ENCODE assay signal across 8 cellular contexts in genomic region chr20:1122388-1123315, GRCh38. TPM values are rescaled to one million over a fixed set of nuclear protein-coding genes. Genes with fewer than 3 reads are reported as not detected.
DNase-seq lines count a peak whose midpoint lies in the region; ATAC-seq and TF ChIP-seq lines count a peak whose summit lies in the region.

No MANE protein-coding gene starts in this region.

- no TSS peak for BruUV-seq in mammary epithelial cell (replicated peaks; lab: Mats Ljungman, UMichigan)

- no peak for ATAC-seq in GM19395 (IDR thresholded peaks at IDR 0.05; ENCODE audit: unreplicated experiment)

- peaks cover 83% of the 10 kb centered on the region for H3K79me2 ChIP-seq in mammary epithelial cell (ENCODE audit: insufficient read depth, low read length)

- H4K91ac ChIP-seq in mesenchymal stem cell (ENCODE audit: low read length): no peak overlapping the region

- no peak overlapping the region for H2BK15ac ChIP-seq in mesenchymal stem cell (ENCODE audit: low read depth, poor library complexity, severe bottlenecking)

- 58% methylated on average over 9 of the region's 12 CpGs for WGBS in mammary epithelial cell (ENCODE audit: low coverage, missing lambda C conversion rate)
- WGBS in mesenchymal stem cell: 87% methylated on average over 8 of the region's 12 CpGs

- H3K18ac ChIP-seq in mesenchymal stem cell (ENCODE audit: low read depth in 1 of 2, low read length in 2 of 2): no peak overlapping the region

- no peak overlapping the region for H3K23ac ChIP-seq in mesenchymal stem cell (ENCODE audit: low read length in 2 of 2)

- TF ChIP-seq CTCF in mammary epithelial cell (conservative IDR thresholded peaks at IDR 0.05 in 1 of 2, IDR thresholded peaks at IDR 0.05 in 1 of 2; ENCODE audit: extremely low read depth in 1 of 2, insufficient read depth in 1 of 2, low read depth in 1 of 2, low read length in 2 of 2): no peak

- in situ Hi-C loops in mammary epithelial cell (cut with MboI; ENCODE audit: low sequenced_read_pairs in 2 of 2): no loop called here
- in situ Hi-C loops in HAP-1 (cut with MboI; ENCODE audit: low sequenced_read_pairs): loop anchor here (25.0 kb wide), 1 partner anchor 340 kb away; the partner anchor contains the start of gene NSFL1C

- H2BK120ac ChIP-seq in mesenchymal stem cell (ENCODE audit: low read depth, low read length): no peak overlapping the region

- DNase-seq in EL (peak; percentile 62), NCI-H1105 treated with DMSO at 0.1 percent for 48 hours (lab: John Stamatoyannopoulos, UW) (peak; percentile 27), mammary epithelial cell (no peak), mesenchymal stem cell (peak; percentile 73), cerebellum (ENCODE audit: low spot score) (no peak), NCI-H146 treated with DMSO at 0.1 percent for 48 hours (lab: John Stamatoyannopoulos, UW; ENCODE audit: unreplicated experiment) (no peak), HAP-1 (ENCODE audit: low spot score in 2 of 2) (no peak)

- H3K9ac ChIP-seq in mammary epithelial cell (ENCODE audit: insufficient read depth, low read length) (no peak overlapping the region), mesenchymal stem cell (ENCODE audit: low read length) (peak overlapping the region; percentile 63)

- H3K36me3 ChIP-seq in mammary epithelial cell (ENCODE audit: insufficient read depth, low read length) (peaks cover 14% of the 10 kb centered on the region), mesenchymal stem cell (ENCODE audit: control insufficient read depth in 1 of 2, insufficient read depth in 2 of 2, low read depth in 1 of 2, low read length in 2 of 2) (peaks cover 14 to 42% of the 10 kb centered on the region in 2 experiments), HAP-1 (replicated peaks) (peaks cover 51% of the 10 kb centered on the region)

- dilution Hi-C loops in mammary epithelial cell (cut with HindIII; ENCODE audit: low sequenced_read_pairs): no loop called here

- H2BK5ac ChIP-seq in mesenchymal stem cell (ENCODE audit: low read depth, low read length, poor library complexity, severe bottlenecking): no peak overlapping the region

- intact Hi-C loops in mammary epithelial cell (cut with micrococcal nuclease): no loop called here

- no peaks in the 10 kb centered on the region for H3K9me3 ChIP-seq in mammary epithelial cell (replicated peaks; ENCODE audit: insufficient read depth, low read length)
- H3K9me3 ChIP-seq in mesenchymal stem cell (ENCODE audit: control insufficient read depth, low read length): no peaks in the 10 kb centered on the region
- no peaks in the 10 kb centered on the region for H3K9me3 ChIP-seq in HAP-1

- no peak overlapping the region for H3K14ac ChIP-seq in mesenchymal stem cell (ENCODE audit: low read length in 2 of 2)

- peaks cover 4% of the 10 kb centered on the region for H4K20me1 ChIP-seq in mammary epithelial cell (ENCODE audit: insufficient read depth, low read length)

- H3K4me2 ChIP-seq in mammary epithelial cell (ENCODE audit: insufficient read depth, low read depth, low read length): peak overlapping the region; percentile 20
- H3K4me2 ChIP-seq in mesenchymal stem cell (ENCODE audit: low read length, poor library complexity, severe bottlenecking): no peak overlapping the region

- H2AK5ac ChIP-seq in mesenchymal stem cell (ENCODE audit: low read length, severe bottlenecking): no peak overlapping the region

- H3K4ac ChIP-seq in mesenchymal stem cell (ENCODE audit: low read depth in 1 of 2, low read length in 2 of 2): no peak overlapping the region

- no peaks in the 10 kb centered on the region for H3K27me3 ChIP-seq in mammary epithelial cell (ENCODE audit: insufficient read depth, low read length)
- no peaks in the 10 kb centered on the region for H3K27me3 ChIP-seq in mesenchymal stem cell (ENCODE audit: control insufficient read depth in 1 of 2, insufficient read depth in 1 of 2, low read length in 2 of 2)
- H3K27me3 ChIP-seq in HAP-1 (ENCODE audit: low read depth): no peaks in the 10 kb centered on the region

- H3K4me3 ChIP-seq in mammary epithelial cell (replicated peaks in 1 of 3; ENCODE audit: insufficient read depth in 1 of 3, low read depth in 2 of 3, low read length in 3 of 3): no peak overlapping the region
- H3K4me3 ChIP-seq in mesenchymal stem cell (ENCODE audit: insufficient read depth in 1 of 2, low read depth in 1 of 2, low read length in 2 of 2): peak overlapping the region in 1 of 2 experiments; percentile 25
- H3K4me3 ChIP-seq in HAP-1: no peak overlapping the region

- peaks cover 35% of the 10 kb centered on the region for H3K79me1 ChIP-seq in mesenchymal stem cell (replicated peaks; ENCODE audit: low read length, poor library complexity, severe bottlenecking)

- H4K8ac ChIP-seq in mesenchymal stem cell (ENCODE audit: low read length): no peak overlapping the region

- CTCF ChIA-PET in mammary epithelial cell (lab: Charles Lee; ENCODE audit: low non-redundant PET): no interaction called here

- H2AFZ ChIP-seq in mammary epithelial cell (ENCODE audit: low read depth, low read length): no peak overlapping the region
- no peak overlapping the region for H2AFZ ChIP-seq in mesenchymal stem cell (ENCODE audit: low read depth, low read length)

- H3K27ac ChIP-seq in mammary epithelial cell (ENCODE audit: insufficient read depth, low read depth, low read length) (no peak overlapping the region), mesenchymal stem cell (ENCODE audit: low read length, poor library complexity, severe bottlenecking) (no peak overlapping the region)

- H2BK12ac ChIP-seq in mesenchymal stem cell (ENCODE audit: low read length in 2 of 2): no peak overlapping the region

- H3K4me1 ChIP-seq in mammary epithelial cell (ENCODE audit: insufficient read depth, low read length): peaks cover 44% of the 10 kb centered on the region
- H3K4me1 ChIP-seq in mesenchymal stem cell (ENCODE audit: control insufficient read depth, insufficient read depth, low read depth, low read length): peaks cover 12% of the 10 kb centered on the region
- H3K4me1 ChIP-seq in HAP-1: peaks cover 4% of the 10 kb centered on the region; the same call in 1 of the 2 replicates

RNA-seq across cellular contexts. Expression of gene PSMF1, which starts 4.2 kb away (rescaled TPM):
- 100 to 1,000 TPM in 1 of 2 donors, 10 to 100 TPM in 1; 77.5 to 198 TPM for total RNA-seq in mammary epithelial cell
- polyA plus RNA-seq in mammary epithelial cell: 218 TPM
- 212 TPM for polyA minus RNA-seq in mammary epithelial cell
- polyA plus RNA-seq in mesenchymal stem cell (2013, experiment 1 of 2): 105 TPM
- polyA plus RNA-seq in mesenchymal stem cell (2013, experiment 2 of 2): 107 TPM
- 29.3 TPM for total RNA-seq in cerebellum

Comparison
In these comparisons a context has a peak if more than half of its experiments do, and no peak if none do; other contexts are left out.
1. DNase-seq: peak in EL (single experiment), NCI-H1105 treated with DMSO at 0.1 percent for 48 hours (single experiment) and mesenchymal stem cell (single experiment); none in mammary epithelial cell (single experiment), cerebellum (single experiment), NCI-H146 treated with DMSO at 0.1 percent for 48 hours (single experiment) and HAP-1 (0 of 2).